ENCODE assay signal across 8 cellular contexts in genomic region chr13:94656766-94657165, GRCh38. TPM values are rescaled to one million over a fixed set of nuclear protein-coding genes. Genes with fewer than 3 reads are reported as not detected.
DNase-seq lines count a peak whose midpoint lies in the region; ATAC-seq and TF ChIP-seq lines count a peak whose summit lies in the region.

No MANE protein-coding gene starts in this region.

- peaks cover 10% of the 10 kb centered on the region for H3K27me3 Mint-ChIP-seq in activated naive CD8-positive, alpha-beta T cell
- H3K27me3 Mint-ChIP-seq in activated naive CD8-positive, alpha-beta T cell treated with anti-CD3 and anti-CD28 coated beads for 36 hours: peaks cover 14% of the 10 kb centered on the region
- H3K27me3 Mint-ChIP-seq in stimulated activated naive CD8-positive, alpha-beta T cell treated with anti-CD3 and anti-CD28 coated beads, Interleukin-15, amount 100 ng/mL, for 72 hours: peaks cover 31% of the 10 kb centered on the region
- no peaks in the 10 kb centered on the region for H3K27me3 Mint-ChIP-seq in endothelial cell (ENCODE audit: unreplicated experiment)

- TF ChIP-seq CTCF in endothelial cell (IDR thresholded peaks at IDR 0.05; ENCODE audit: unreplicated experiment): no peak

- no peak overlapping the region for H3K4me3 Mint-ChIP-seq in activated naive CD8-positive, alpha-beta T cell
- H3K4me3 Mint-ChIP-seq in activated naive CD8-positive, alpha-beta T cell treated with anti-CD3 and anti-CD28 coated beads for 36 hours: no peak overlapping the region
- H3K4me3 Mint-ChIP-seq in stimulated activated naive CD8-positive, alpha-beta T cell treated with anti-CD3 and anti-CD28 coated beads, Interleukin-15, amount 100 ng/mL, for 72 hours: no peak overlapping the region
- H3K4me3 Mint-ChIP-seq in endothelial cell (ENCODE audit: unreplicated experiment): no peak overlapping the region

- H3K9me3 Mint-ChIP-seq in activated naive CD8-positive, alpha-beta T cell (ENCODE audit: low read depth): no peaks in the 10 kb centered on the region
- H3K9me3 Mint-ChIP-seq in activated naive CD8-positive, alpha-beta T cell treated with anti-CD3 and anti-CD28 coated beads for 36 hours: no peaks in the 10 kb centered on the region
- H3K9me3 Mint-ChIP-seq in stimulated activated naive CD8-positive, alpha-beta T cell treated with anti-CD3 and anti-CD28 coated beads, Interleukin-15, amount 100 ng/mL, for 72 hours: no peaks in the 10 kb centered on the region
- no peaks in the 10 kb centered on the region for H3K9me3 Mint-ChIP-seq in endothelial cell (ENCODE audit: unreplicated experiment)

- peak overlapping the region; percentile 56 for H3K27ac Mint-ChIP-seq in activated naive CD8-positive, alpha-beta T cell
- no peak overlapping the region for H3K27ac Mint-ChIP-seq in activated naive CD8-positive, alpha-beta T cell treated with anti-CD3 and anti-CD28 coated beads for 36 hours
- peak overlapping the region in 1 of 2 donors; percentile 75 for H3K27ac Mint-ChIP-seq in stimulated activated naive CD8-positive, alpha-beta T cell treated with anti-CD3 and anti-CD28 coated beads, Interleukin-15, amount 100 ng/mL, for 72 hours
- H3K27ac Mint-ChIP-seq in endothelial cell (ENCODE audit: unreplicated experiment): no peak overlapping the region

- peaks cover 2% of the 10 kb centered on the region for H3K36me3 Mint-ChIP-seq in activated naive CD8-positive, alpha-beta T cell
- no peaks in the 10 kb centered on the region for H3K36me3 Mint-ChIP-seq in activated naive CD8-positive, alpha-beta T cell treated with anti-CD3 and anti-CD28 coated beads for 36 hours
- no peaks in the 10 kb centered on the region for H3K36me3 Mint-ChIP-seq in endothelial cell (ENCODE audit: low read depth, unreplicated experiment)

- ATAC-seq in HG03095 (IDR thresholded peaks at IDR 0.05; ENCODE audit: unreplicated experiment) (peak; percentile 95), left ventricle myocardium superior (no peak)
- ATAC-seq in stimulated activated naive CD8-positive, alpha-beta T cell treated with anti-CD3 and anti-CD28 coated beads, Interleukin-15, amount 100 ng/mL, for 72 hours: peak; percentile 92

- peaks cover 7% of the 10 kb centered on the region for H3K4me1 Mint-ChIP-seq in activated naive CD8-positive, alpha-beta T cell (ENCODE audit: low read depth)
- H3K4me1 Mint-ChIP-seq in activated naive CD8-positive, alpha-beta T cell treated with anti-CD3 and anti-CD28 coated beads for 36 hours: peaks cover 11% of the 10 kb centered on the region
- peaks cover 15% of the 10 kb centered on the region for H3K4me1 Mint-ChIP-seq in stimulated activated naive CD8-positive, alpha-beta T cell treated with anti-CD3 and anti-CD28 coated beads, Interleukin-15, amount 100 ng/mL, for 72 hours
- H3K4me1 Mint-ChIP-seq in endothelial cell (ENCODE audit: unreplicated experiment): peaks cover 13% of the 10 kb centered on the region

- intact Hi-C loops in left ventricle myocardium superior (cut with micrococcal nuclease): no loop called here

- no peak for DNase-seq in activated naive CD8-positive, alpha-beta T cell treated with anti-CD3 and anti-CD28 coated beads for 36 hours
- DNase-seq in amniotic epithelial cell (ENCODE audit: low read depth) (peak; percentile 97), left ventricle myocardium superior (no peak), endothelial cell (ENCODE audit: low spot score) (no peak), NCI-H2029 (lab: John Stamatoyannopoulos, UW) (no peak)
- peak in 1 of 2 donors; percentile 19 for DNase-seq in stimulated activated naive CD8-positive, alpha-beta T cell treated with anti-CD3 and anti-CD28 coated beads, Interleukin-15, amount 100 ng/mL, for 72 hours

RNA-seq across cellular contexts. Expression of gene GPR180, which starts 55.1 kb away (rescaled TPM):
- total RNA-seq in activated naive CD8-positive, alpha-beta T cell treated with anti-CD3 and anti-CD28 coated beads for 36 hours: 1 to 10 TPM; 6.8 to 7.0 TPM
- total RNA-seq in left ventricle myocardium superior: 5.8 TPM
- total RNA-seq in endothelial cell (ENCODE audit: unreplicated experiment): 3.6 TPM

RNA-seq across cellular contexts. Expression of gene SOX21, which starts 55.6 kb away (rescaled TPM):
- not detected for total RNA-seq in activated naive CD8-positive, alpha-beta T cell treated with anti-CD3 and anti-CD28 coated beads for 36 hours
- total RNA-seq in left ventricle myocardium superior (not detected), endothelial cell (ENCODE audit: unreplicated experiment) (not detected)
